ENCODE assay signal across 11 cellular contexts in the genomic region with DNA sequence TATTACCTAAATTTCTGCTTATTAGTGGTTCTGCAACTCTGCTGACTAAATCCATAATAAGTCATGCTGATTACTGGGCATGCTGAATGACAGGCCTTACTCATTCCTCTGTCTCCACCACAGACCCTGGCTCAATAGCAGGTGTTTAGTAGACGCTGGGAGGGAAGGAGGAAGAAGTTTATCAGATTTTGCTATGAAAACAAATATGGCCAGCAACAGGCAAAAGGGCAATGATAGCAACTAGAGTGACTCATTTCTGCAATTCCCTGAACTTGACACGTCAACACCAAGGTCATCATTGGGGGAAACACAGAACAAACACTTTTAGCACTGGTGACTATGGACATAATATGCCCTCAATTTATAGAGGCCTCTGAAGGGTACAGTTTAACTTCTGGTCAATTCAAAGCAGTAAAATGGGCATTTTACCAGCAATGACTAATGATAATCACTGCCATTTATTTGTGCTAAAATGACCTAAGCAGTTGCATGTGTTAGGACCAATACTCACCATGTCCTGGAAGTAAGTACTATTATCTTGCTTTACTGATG. TPM values are rescaled to one million over a fixed set of nuclear protein-coding genes. Genes with fewer than 3 reads are reported as not detected.
A peak's percentile ranks its signal among the peaks of the same experiment; 100 is the strongest.
DNase-seq lines count a peak whose midpoint lies in the region; ATAC-seq and TF ChIP-seq lines count a peak whose summit lies in the region.
"Had no signal": no experiment of that assay in that cellular context is flagged by ENCODE, and none has a peak within 500 bp of the region (broad histone marks: within the 10 kb centered on the region; RNA-seq: fewer than 3 reads in every experiment).

No MANE protein-coding gene starts in this region.

- WGBS in stomach, 5 donors, result 18 to 51% (median 33%) methylated on average over 2 of the region's 2 CpGs

- DNase-seq in MCF 10A (ENCODE audit: unreplicated experiment), result peak; percentile 18
- no peak for DNase-seq in breast epithelium (ENCODE audit: low spot score in 2 of 2)
- no peak for DNase-seq in activated T-helper 2 cell treated with anti-CD3 and anti-CD28 coated beads, Interferon-gamma antibody, Interleukin-2, Interleukin-4, amounts not matched to agents 10 μg/mL and 5 μg/mL and 100 μg/mL, durations not matched to agents 14 hours and 24 hours and 36 hours (ENCODE audit: low spot score)
- no peak for DNase-seq in stomach
- DNase-seq in NCI-H82 treated with DMSO at 0.1 percent for 48 hours (lab: John Stamatoyannopoulos, UW; ENCODE audit: unreplicated experiment), result no peak
- DNase-seq in inferior parietal cortex (ENCODE audit: extremely low spot score), result no peak
- no peak for DNase-seq in NCI-H748 treated with DMSO at 0.1 percent for 48 hours (lab: John Stamatoyannopoulos, UW)
- DNase-seq: CD4-positive, CD25-positive, alpha-beta regulatory T cell; right lobe of liver had no signal

- H3K27me3 ChIP-seq in breast epithelium (no peaks in the 10 kb centered on the region), stomach (no peaks in the 10 kb centered on the region)
- H3K27me3 ChIP-seq: right lobe of liver had no signal

- no peaks in the 10 kb centered on the region for H3K9me3 Mint-ChIP-seq in MCF 10A (ENCODE audit: unreplicated experiment)
- H3K9me3 Mint-ChIP-seq in activated T-helper 2 cell treated with anti-CD3 and anti-CD28 coated beads, Interferon-gamma antibody, Interleukin-2, Interleukin-4, amounts not matched to agents 10 μg/mL and 5 μg/mL and 100 μg/mL, durations not matched to agents 14 hours and 24 hours and 36 hours, result no peaks in the 10 kb centered on the region

- no peak overlapping the region for H3K27ac ChIP-seq in breast epithelium
- peak overlapping the region in 3 of 5 donors; percentile 71 to 80 (median 75) for H3K27ac ChIP-seq in stomach
- H3K27ac ChIP-seq: right lobe of liver had no signal

- intact Hi-C loops in MCF 10A (cut with micrococcal nuclease), result no loop called here
- intact Hi-C loops in breast epithelium (cut with DNase I; ENCODE audit: low total_unique reads), result no loop called here
- intact Hi-C loops in activated T-helper 2 cell treated with anti-CD3 and anti-CD28 coated beads, Interferon-gamma antibody, Interleukin-2, Interleukin-4, amounts not matched to agents 10 μg/mL and 5 μg/mL and 100 μg/mL, durations not matched to agents 14 hours and 24 hours and 36 hours (cut with micrococcal nuclease), result loop anchor here (1.0 to 10.0 kb wide), 7 partner anchors 13 to 450 kb away; a partner anchor contains a TSS
- intact Hi-C loops in stomach (cut with DNase I; ENCODE audit: low total_unique reads), result no loop called here

- no peak overlapping the region for H3K4me3 Mint-ChIP-seq in MCF 10A (ENCODE audit: unreplicated experiment)
- H3K4me3 Mint-ChIP-seq in activated T-helper 2 cell treated with anti-CD3 and anti-CD28 coated beads, Interferon-gamma antibody, Interleukin-2, Interleukin-4, amounts not matched to agents 10 μg/mL and 5 μg/mL and 100 μg/mL, durations not matched to agents 14 hours and 24 hours and 36 hours (ENCODE audit: low read depth), result no peak overlapping the region
- H3K4me3 Mint-ChIP-seq: CD4-positive, CD25-positive, alpha-beta regulatory T cell had no signal

- H3K27me3 Mint-ChIP-seq in MCF 10A (ENCODE audit: insufficient read depth, unreplicated experiment), result no peaks in the 10 kb centered on the region
- H3K27me3 Mint-ChIP-seq in activated T-helper 2 cell treated with anti-CD3 and anti-CD28 coated beads, Interferon-gamma antibody, Interleukin-2, Interleukin-4, amounts not matched to agents 10 μg/mL and 5 μg/mL and 100 μg/mL, durations not matched to agents 14 hours and 24 hours and 36 hours (ENCODE audit: low read depth), result peaks cover 16% of the 10 kb centered on the region
- H3K27me3 Mint-ChIP-seq: CD4-positive, CD25-positive, alpha-beta regulatory T cell had no signal

- H3K36me3 ChIP-seq in breast epithelium, result no peaks in the 10 kb centered on the region
- no peaks in the 10 kb centered on the region for H3K36me3 ChIP-seq in stomach
- H3K36me3 ChIP-seq: right lobe of liver had no signal

- CTCF ChIA-PET in MCF 10A (lab: Yijun Ruan, JAX), result interaction anchor here (1.1 kb wide), 1 partner anchor 12 kb away, joined by 4 read pairs; no protein-coding TSS in a partner anchor

- H3K36me3 Mint-ChIP-seq in MCF 10A (ENCODE audit: insufficient read depth, unreplicated experiment), result no peaks in the 10 kb centered on the region
- H3K36me3 Mint-ChIP-seq in activated T-helper 2 cell treated with anti-CD3 and anti-CD28 coated beads, Interferon-gamma antibody, Interleukin-2, Interleukin-4, amounts not matched to agents 10 μg/mL and 5 μg/mL and 100 μg/mL, durations not matched to agents 14 hours and 24 hours and 36 hours (ENCODE audit: low read depth), result peaks cover 3% of the 10 kb centered on the region
- H3K36me3 Mint-ChIP-seq: CD4-positive, CD25-positive, alpha-beta regulatory T cell had no signal

- POLR2A ChIA-PET in MCF 10A (lab: Yijun Ruan, JAX), result no interaction called here

- H3K4me3 ChIP-seq in breast epithelium, result no peak overlapping the region
- no peak overlapping the region for H3K4me3 ChIP-seq in stomach
- H3K4me3 ChIP-seq: right lobe of liver had no signal

- TF ChIP-seq POLR2A in breast epithelium (IDR thresholded peaks at IDR 0.05) (no peak), stomach (IDR thresholded peaks at IDR 0.05) (no peak)

- TF ChIP-seq CTCF in MCF 10A (IDR thresholded peaks at IDR 0.05; ENCODE audit: unreplicated experiment) (no peak), breast epithelium (IDR thresholded peaks at IDR 0.05) (no peak), stomach (IDR thresholded peaks at IDR 0.05) (no peak)

- peak; percentile 70 for ATAC-seq in HG03196 (IDR thresholded peaks at IDR 0.05; ENCODE audit: unreplicated experiment)

- no TSS peak for BruUV-seq in MCF 10A (replicated peaks; lab: Mats Ljungman, UMichigan)

- H3K4me1 ChIP-seq in breast epithelium, result no peaks in the 10 kb centered on the region
- H3K4me1 ChIP-seq in stomach, result peaks cover 0 to 49% (median 4%) of the 10 kb centered on the region in 4 donors
- H3K4me1 ChIP-seq: right lobe of liver had no signal

- H3K9me3 ChIP-seq in breast epithelium (no peaks in the 10 kb centered on the region), stomach (no peaks in the 10 kb centered on the region)
- H3K9me3 ChIP-seq: right lobe of liver had no signal

- no peak for TF ChIP-seq EP300 in stomach (IDR thresholded peaks at IDR 0.05)

- H3K27ac Mint-ChIP-seq in MCF 10A (ENCODE audit: low read depth, unreplicated experiment), result no peak overlapping the region
- H3K27ac Mint-ChIP-seq in activated T-helper 2 cell treated with anti-CD3 and anti-CD28 coated beads, Interferon-gamma antibody, Interleukin-2, Interleukin-4, amounts not matched to agents 10 μg/mL and 5 μg/mL and 100 μg/mL, durations not matched to agents 14 hours and 24 hours and 36 hours, result peak overlapping the region; percentile 8

- no peaks in the 10 kb centered on the region for H3K4me1 Mint-ChIP-seq in MCF 10A (ENCODE audit: insufficient read depth, unreplicated experiment)
- peaks cover 44% of the 10 kb centered on the region for H3K4me1 Mint-ChIP-seq in activated T-helper 2 cell treated with anti-CD3 and anti-CD28 coated beads, Interferon-gamma antibody, Interleukin-2, Interleukin-4, amounts not matched to agents 10 μg/mL and 5 μg/mL and 100 μg/mL, durations not matched to agents 14 hours and 24 hours and 36 hours (ENCODE audit: low read depth)

RNA-seq across cellular contexts. Expression of a gene that starts 35.2 kb away (rescaled TPM):
- total RNA-seq in MCF 10A (2022) (not detected in 2 replicates), breast epithelium (1 to 10 TPM in 1 of 3 donors, under 1 TPM in 2; 0.32 to 1.5 (median 0.66) TPM), stomach (10 to 100 TPM in 3 of 5 donors, under 1 TPM in 1, not detected in 1; 0.58 to 16.7 (median 13.6) TPM)
- 0.09 and 0.27 TPM in 2 replicates for total RNA-seq in activated T-helper 2 cell treated with anti-CD3 and anti-CD28 coated beads, Interferon-gamma antibody, Interleukin-2, Interleukin-4, amounts not matched to agents 10 μg/mL and 5 μg/mL and 100 μg/mL, durations not matched to agents 14 hours and 24 hours and 36 hours
- 1 to 10 TPM; 2.0 to 3.2 (median 2.6) TPM for polyA plus RNA-seq in stomach
- total RNA-seq: NCI-H460 had no signal

Comparison
In these comparisons a context has a peak if more than half of its experiments do, and no peak if none do; other contexts are left out.
1. H3K27ac ChIP-seq: peak in stomach (3 of 5); none in breast epithelium (0 of 2).